Comparison of ENCODE assay signal across 21 cellular contexts in the genomic region with DNA sequence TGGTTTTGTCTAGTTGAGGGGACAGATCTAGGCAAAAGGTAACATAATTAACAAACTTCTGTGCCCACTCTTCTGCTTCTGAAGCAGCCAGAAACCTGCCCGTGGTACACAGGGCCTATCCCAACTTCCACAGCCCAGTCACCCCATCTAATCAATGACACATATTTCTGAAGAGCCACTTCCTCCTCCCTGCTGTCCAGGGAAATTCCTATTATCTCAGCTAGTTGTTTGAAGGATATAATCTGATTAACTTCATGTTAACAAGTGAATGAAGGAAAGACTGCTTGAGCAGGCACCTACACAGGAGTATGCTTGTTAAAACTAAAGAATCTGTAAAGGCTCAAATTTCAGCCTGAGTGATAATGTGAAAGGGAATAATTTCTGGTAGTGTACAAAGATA.
DNase-seq lines count a peak whose midpoint lies in the region; FAIRE-seq and TF ChIP-seq lines count a peak whose summit lies in the region.
"Had no signal": no experiment of that assay in that cellular context is flagged by ENCODE, and none has a peak within 500 bp of the region (broad histone marks: within the 10 kb centered on the region; RNA-seq: fewer than 3 reads in every experiment).

No MANE protein-coding gene starts in this region.

- in situ Hi-C loops in brain microvascular endothelial cell (cut with HindIII; ENCODE audit: low pct_ligation_motif_present, low sequenced_read_pairs): no loop called here

- TF ChIP-seq POLR2A in GM12892 (IDR thresholded peaks at IDR 0.05; ENCODE audit: low read depth, low read length): no peak

- intact Hi-C loops in posterior vena cava (cut with DNase I): no loop called here

- no peaks in the 10 kb centered on the region for H3K27me3 ChIP-seq in brain microvascular endothelial cell (replicated peaks)

- no peak overlapping the region for H3K27ac ChIP-seq in brain microvascular endothelial cell
- H3K27ac ChIP-seq: coronary artery had no signal

- FAIRE-seq in GM12892 (lab: Jason Lieb, UNC): no peak
- FAIRE-seq: islet of Langerhans, TTC549, urothelium cell line had no signal

- no peaks in the 10 kb centered on the region for H3K36me3 ChIP-seq in brain microvascular endothelial cell (replicated peaks)

- no peak for TF ChIP-seq CTCF in brain microvascular endothelial cell (IDR thresholded peaks at IDR 0.05; ENCODE audit: low read depth, low read length, missing control alignments)
- TF ChIP-seq CTCF in GM10266 (IDR thresholded peaks at IDR 0.05; ENCODE audit: control insufficient read depth, insufficient read depth, low read depth, missing control alignments): no peak

- no peak overlapping the region for H3K4me3 ChIP-seq in brain microvascular endothelial cell (ENCODE audit: low read depth, low read length)
- H3K4me3 ChIP-seq: coronary artery, smooth muscle cell had no signal

- DNase-seq in AG08396 (ENCODE audit: low spot score) (peak; percentile 29), HPDE6-E6E7 (ENCODE audit: extremely low spot score) (peak; percentile 6), brain microvascular endothelial cell (peak; percentile 34), mucosa of gallbladder (ENCODE audit: low spot score) (peak; percentile 14), posterior vena cava (ENCODE audit: low spot score) (no peak), NCI-H446 (lab: John Stamatoyannopoulos, UW) (no peak), GM12892 (ENCODE audit: insufficient read length) (no peak), GM10266 (ENCODE audit: extremely low spot score) (no peak)
- DNase-seq: activated CD4-positive, alpha-beta T cell treated with anti-CD3 and anti-CD28 coated beads, Interleukin-2, amount 50 U/mL, for 4 hours; amygdala; erythroblast; glutamatergic neuron; Kasumi-1; midbrain; SK-N-SH; stimulated activated naive CD4-positive, alpha-beta T cell treated with Interleukin-2 at 50 U/mL for 16 hours had no signal

Comparison
In these comparisons a context has a peak if more than half of its experiments do, and no peak if none do; other contexts are left out.
1. DNase-seq: peak in AG08396 (single experiment), HPDE6-E6E7 (single experiment), brain microvascular endothelial cell (single experiment) and mucosa of gallbladder (single experiment); none in posterior vena cava (single experiment), NCI-H446 (0 of 2), GM12892 (single experiment) and GM10266 (single experiment).